8 cellular contexts compared by ENCODE assay signal in genomic region chr20:62924567-62925419, GRCh38. TPM values are rescaled to one million over a fixed set of nuclear protein-coding genes. Genes with fewer than 3 reads are reported as not detected.
DNase-seq lines count a peak whose midpoint lies in the region; ATAC-seq and TF ChIP-seq lines count a peak whose summit lies in the region.

No MANE protein-coding gene starts in this region.

- peak overlapping the region; percentile 84 for H3K4me2 ChIP-seq in PC-3 (ENCODE audit: low read length)

- H3K79me2 ChIP-seq in PC-3 (ENCODE audit: low read length) = peaks cover 98% of the 10 kb centered on the region

- ATAC-seq in PC-3 (0 out of 2 replicates have a peak, but pooled peaks have one; percentile 4), HG02970 (IDR thresholded peaks at IDR 0.05; ENCODE audit: low FRiP score, unreplicated experiment) (no peak)

- peak overlapping the region; percentile 98 for H3K9ac ChIP-seq in PC-3 (ENCODE audit: low read length)

- intact Hi-C loops in PC-3 (cut with micrococcal nuclease) = loop anchor here (2.0 to 10.0 kb wide), 3 partner anchors 24 to 608 kb away; no protein-coding TSS in a partner anchor

- no peaks in the 10 kb centered on the region for H3F3A ChIP-seq in PC-3 (ENCODE audit: low read length, unreplicated experiment)

- peak; percentile 60 for DNase-seq in NCI-H2029 treated with DMSO at 0.1 percent for 48 hours (lab: John Stamatoyannopoulos, UW)
- DNase-seq in NCI-H2029 (lab: John Stamatoyannopoulos, UW) = no peak
- DNase-seq in PC-3 = peak; percentile 47
- peak; percentile 56 for DNase-seq in choroid plexus epithelial cell (ENCODE audit: low read depth)
- no peak for DNase-seq in SKM-1 treated with dmso at 0.1 percent for 144 hours (lab: John Stamatoyannopoulos, UW; ENCODE audit: unreplicated experiment)
- DNase-seq in UCSD-AML1 (lab: John Stamatoyannopoulos, UW; ENCODE audit: unreplicated experiment) = no peak

- no peak overlapping the region for H2AFZ ChIP-seq in PC-3 (ENCODE audit: low read length)

- H3K9me3 ChIP-seq in PC-3 (ENCODE audit: low read length) (no peaks in the 10 kb centered on the region), mesodermal cell (ENCODE audit: control insufficient read depth, low read length) (no peaks in the 10 kb centered on the region)

- POLR2A ChIA-PET in PC-3 (lab: Charles Lee; ENCODE audit: unreplicated experiment) = no interaction called here

- H3K4me1 ChIP-seq in PC-3 (ENCODE audit: insufficient read depth, low read length) = peaks cover 27% of the 10 kb centered on the region
- peaks cover 55% of the 10 kb centered on the region for H3K4me1 ChIP-seq in mesodermal cell (ENCODE audit: control insufficient read depth, insufficient read depth, low read length, poor library complexity, severe bottlenecking)

- BruUV-seq in PC-3 (replicated peaks; lab: Mats Ljungman, UMichigan) = TSS peak; percentile 9

- peak overlapping the region; percentile 78 for H3K27ac ChIP-seq in PC-3 (ENCODE audit: low read length)
- peak overlapping the region; percentile 51 for H3K27ac ChIP-seq in mesodermal cell (ENCODE audit: low read depth, low read length, severe bottlenecking)

- 0 out of 2 replicates have a peak, but pooled peaks cover 3% of the 10 kb centered on the region for H3K36me3 ChIP-seq in PC-3 (ENCODE audit: low read depth, low read length)
- peaks cover 4% of the 10 kb centered on the region for H3K36me3 ChIP-seq in mesodermal cell (ENCODE audit: control insufficient read depth, insufficient read depth, low read length)

- 55 to 65% methylated on average over 10 to 11 of the region's 15 CpGs for WGBS in mesodermal cell (ENCODE audit: insufficient coverage in 2 of 2), 2 experiments

- TF ChIP-seq CTCF in PC-3 (conservative IDR thresholded peaks at IDR 0.05; ENCODE audit: low read depth, low read length) = no peak
- no peak for TF ChIP-seq CTCF in choroid plexus epithelial cell (conservative IDR thresholded peaks at IDR 0.05; ENCODE audit: low read depth, low read length)

- peak overlapping the region; percentile 80 for H3K4me3 ChIP-seq in PC-3 (ENCODE audit: low read length)
- H3K4me3 ChIP-seq in choroid plexus epithelial cell (ENCODE audit: low read depth, low read length) = peak overlapping the region; percentile 72
- peak overlapping the region; percentile 71 for H3K4me3 ChIP-seq in mesodermal cell (ENCODE audit: extremely low read depth, insufficient read depth, low read length, poor library complexity, severe bottlenecking)

- peaks cover 59% of the 10 kb centered on the region for H4K20me1 ChIP-seq in PC-3 (ENCODE audit: low read length)

- no peaks in the 10 kb centered on the region for H3K27me3 ChIP-seq in PC-3 (ENCODE audit: low read length)

- H3K9me2 ChIP-seq in PC-3 (replicated peaks; ENCODE audit: low read length) = no peaks in the 10 kb centered on the region

- CTCF ChIA-PET in PC-3 (lab: Charles Lee) = interaction anchor here (0.7 kb wide), 1 partner anchor 102 kb away, joined by 3 read pairs; no protein-coding TSS in a partner anchor

RNA-seq across cellular contexts. Expression of gene DIDO1, which starts 1.5 kb away (rescaled TPM):
- 33.2 and 40.4 TPM in 2 replicates for total RNA-seq in PC-3 (2014; rRNA removed)
- 26.9 TPM for polyA plus RNA-seq in mesodermal cell (2013, experiment 1 of 2)
- polyA plus RNA-seq in mesodermal cell (2013, experiment 2 of 2) = 24.4 TPM

RNA-seq across cellular contexts. Expression of gene GID8, which starts 13.2 kb away (rescaled TPM):
- total RNA-seq in PC-3 (2014; rRNA removed) = 37.2 and 47.5 TPM in 2 replicates
- polyA plus RNA-seq in mesodermal cell (2013, experiment 1 of 2) = 33.1 TPM
- 30.2 TPM for polyA plus RNA-seq in mesodermal cell (2013, experiment 2 of 2)

RNA-seq across cellular contexts. Expression of gene SLC17A9, which starts 27.7 kb away (rescaled TPM):
- total RNA-seq in PC-3 (2014; rRNA removed) = not detected in 2 replicates
- polyA plus RNA-seq in mesodermal cell (2013, experiment 1 of 2) = 12.6 TPM
- polyA plus RNA-seq in mesodermal cell (2013, experiment 2 of 2) = 10.0 TPM

Comparison
In these comparisons a context has a peak if more than half of its experiments do, and no peak if none do; other contexts are left out.
1. DNase-seq: peak in NCI-H2029 treated with DMSO at 0.1 percent for 48 hours (single experiment), PC-3 (single experiment) and choroid plexus epithelial cell (single experiment); none in NCI-H2029 (single experiment), SKM-1 treated with dmso at 0.1 percent for 144 hours (single experiment) and UCSD-AML1 (single experiment).
2. Peak in every context shown above with its lines, with median percentiles within 50 percentile points of each other: H3K4me3 ChIP-seq.